5 cellular contexts compared by ENCODE assay signal in the genomic region with DNA sequence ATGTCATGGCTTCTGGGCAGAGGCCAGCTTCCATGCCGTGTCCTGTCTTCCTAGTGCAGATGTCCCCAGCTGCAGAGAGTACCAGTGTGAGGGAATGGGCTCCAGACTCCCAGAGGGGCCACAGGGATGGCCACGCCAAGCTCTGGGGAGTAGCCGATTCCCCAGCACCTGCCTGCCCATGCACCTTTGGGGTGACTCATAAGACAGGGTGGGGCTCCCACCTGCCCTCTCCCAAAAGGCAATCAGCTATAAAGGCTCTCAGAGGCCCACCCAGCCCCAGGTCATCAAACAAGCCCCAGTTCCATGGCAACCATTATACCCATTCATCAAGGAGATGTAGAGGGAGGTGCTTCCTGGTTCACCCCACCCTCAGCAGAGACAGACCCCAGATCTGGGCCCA. TPM values are rescaled to one million over a fixed set of nuclear protein-coding genes. Genes with fewer than 3 reads are reported as not detected.
"Had no signal": no experiment of that assay in that cellular context is flagged by ENCODE, and none has a peak within 500 bp of the region (broad histone marks: within the 10 kb centered on the region; RNA-seq: fewer than 3 reads in every experiment).

A gene with protein sequence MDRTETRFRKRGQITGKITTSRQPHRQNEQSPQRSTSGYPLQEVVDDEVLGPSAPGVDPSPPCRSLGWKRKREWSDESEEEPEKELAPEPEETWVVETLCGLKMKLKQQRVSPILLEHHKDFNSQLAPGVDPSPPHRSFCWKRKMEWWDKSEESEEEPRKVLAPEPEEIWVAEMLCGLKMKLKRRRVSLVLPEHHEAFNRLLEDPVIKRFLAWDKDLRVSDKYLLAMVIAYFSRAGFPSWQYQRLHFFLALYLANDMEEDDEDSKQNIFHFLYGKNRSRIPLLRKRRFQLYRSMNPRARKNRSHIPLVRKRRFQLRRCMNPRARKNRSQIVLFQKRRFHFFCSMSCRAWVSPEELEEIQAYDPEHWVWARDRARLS (plus strand): TSS at position 366 of the 400 bp plus-strand sequence. CDS start 2,053 bp downstream, outside the sequence.

RNA-seq across cellular contexts. Expression of the gene that starts here (rescaled TPM):
- total RNA-seq: GM23338, H1, H9, HT-29, IMR-90 had no signal
- polyA plus RNA-seq: H1, IMR-90 had no signal
